15 cellular contexts compared by ENCODE assay signal in genomic region chr2:128438091-128438490, GRCh38.
"Had no signal": no experiment of that assay in that cellular context is flagged by ENCODE, and none has a peak within 500 bp of the region (broad histone marks: within the 10 kb centered on the region; RNA-seq: fewer than 3 reads in every experiment).

No MANE protein-coding gene starts in this region.

- H3K27me3 ChIP-seq: colonic mucosa, hepatocyte, SJCRH30, tibial artery had no signal

- H3K27ac ChIP-seq: colonic mucosa, hepatocyte, SJCRH30, tibial artery had no signal

- H3K36me3 ChIP-seq: colonic mucosa, SJCRH30, tibial artery had no signal

- H3K4me3 Mint-ChIP-seq: activated naive CD4-positive, alpha-beta T cell treated with anti-CD3 and anti-CD28 coated beads for 36 hours; activated T-helper 1 cell treated with anti-CD3 and anti-CD28 coated beads, Interleukin-12 subunit alpha, Interleukin-12 subunit beta, Interleukin-2, Interleukin-4 antibody, amounts not matched to agents 30 ng/mL and 10 ng/mL and 1 ng/mL, durations not matched to agents 14 hours and 24 hours and 36 hours; natural killer cell had no signal

- H3K9me3 Mint-ChIP-seq: activated naive CD4-positive, alpha-beta T cell treated with anti-CD3 and anti-CD28 coated beads for 36 hours; activated T-helper 1 cell treated with anti-CD3 and anti-CD28 coated beads, Interleukin-12 subunit alpha, Interleukin-12 subunit beta, Interleukin-2, Interleukin-4 antibody, amounts not matched to agents 30 ng/mL and 10 ng/mL and 1 ng/mL, durations not matched to agents 14 hours and 24 hours and 36 hours; natural killer cell; T-helper 2 cell treated with Interferon-gamma antibody and Interleukin-4, amounts not matched to agents 5 μg/mL and 100 μg/mL, for 36 hours had no signal

- DNase-seq: activated CD4-positive, alpha-beta T cell treated with anti-CD3 and anti-CD28 coated beads, Interleukin-2, amount 50 U/mL, for 4 hours; activated naive CD4-positive, alpha-beta T cell treated with anti-CD3 and anti-CD28 coated beads for 36 hours; caudate nucleus; effector CD8-positive, alpha-beta T cell; mucosa of descending colon; SJCRH30; stimulated activated CD4-positive, alpha-beta T cell treated with anti-CD3 and anti-CD28 coated beads, Interleukin-2, amount 100 ng/mL, for 48 hours had no signal

- H3K9me3 ChIP-seq: colonic mucosa, mucosa of descending colon, SJCRH30, tibial artery had no signal

- ATAC-seq: activated CD4-positive, CD25-positive, alpha-beta regulatory T cell treated with anti-CD3 and anti-CD28 coated beads, Interleukin-2, amount 50 U/mL, for 24 hours; mucosa of descending colon had no signal

- H3K4me1 Mint-ChIP-seq: natural killer cell had no signal

- H3K36me3 Mint-ChIP-seq: natural killer cell had no signal

- H3K27ac Mint-ChIP-seq: activated naive CD4-positive, alpha-beta T cell treated with anti-CD3 and anti-CD28 coated beads for 36 hours; activated T-helper 1 cell treated with anti-CD3 and anti-CD28 coated beads, Interleukin-12 subunit alpha, Interleukin-12 subunit beta, Interleukin-2, Interleukin-4 antibody, amounts not matched to agents 30 ng/mL and 10 ng/mL and 1 ng/mL, durations not matched to agents 14 hours and 24 hours and 36 hours; natural killer cell; progenitor cell of endocrine pancreas had no signal

- H3K4me3 ChIP-seq: colonic mucosa, hepatocyte, mucosa of descending colon, SJCRH30, tibial artery had no signal
